ENCODE assay signal across 8 cellular contexts in genomic region chr15:32718822-32719716, GRCh38. TPM values are rescaled to one million over a fixed set of nuclear protein-coding genes. Genes with fewer than 3 reads are reported as not detected.
DNase-seq lines count a peak whose midpoint lies in the region; ATAC-seq and TF ChIP-seq lines count a peak whose summit lies in the region.

No MANE protein-coding gene starts in this region.

- H2AFZ ChIP-seq in GM23338: peak overlapping the region; percentile 90
- H2AFZ ChIP-seq in hepatocyte: peak overlapping the region; percentile 45

- 0 out of 3 replicates have a peak, but pooled peaks cover 2% of the 10 kb centered on the region for H3K9me3 Mint-ChIP-seq in GM23338
- H3K9me3 Mint-ChIP-seq in activated CD4-positive, alpha-beta memory T cell treated with anti-CD3 and anti-CD28 coated beads for 36 hours: no peaks in the 10 kb centered on the region

- TF ChIP-seq EP300 in sigmoid colon (IDR thresholded peaks at IDR 0.05): no peak

- 3% methylated on average over 67 of the region's 70 CpGs for WGBS in hepatocyte (ENCODE audit: low lambda C conversion rate, missing lambda C conversion rate)
- 4% methylated on average over 70 of the region's 70 CpGs for WGBS in sigmoid colon, 2 donors

- no peak overlapping the region for H3K27ac Mint-ChIP-seq in GM23338
- no peak overlapping the region for H3K27ac Mint-ChIP-seq in activated CD4-positive, alpha-beta memory T cell treated with anti-CD3 and anti-CD28 coated beads for 36 hours

- no peak for TF ChIP-seq CTCF in GM23338 (conservative IDR thresholded peaks at IDR 0.05; ENCODE audit: low read depth in 2 of 2)
- no peak for TF ChIP-seq CTCF in WI38 (IDR thresholded peaks at IDR 0.05; ENCODE audit: low read depth, low read length)
- TF ChIP-seq CTCF in hepatocyte (IDR thresholded peaks at IDR 0.05; ENCODE audit: poor library complexity): no peak
- TF ChIP-seq CTCF in sigmoid colon (IDR thresholded peaks at IDR 0.05): no peak

- POLR2A ChIA-PET in activated CD4-positive, alpha-beta memory T cell treated with anti-CD3 and anti-CD28 coated beads for 36 hours (lab: Charles Lee): no interaction called here

- peak overlapping the region; percentile 70 for H3K4me3 ChIP-seq in GM23338
- peak overlapping the region; percentile 86 for H3K4me3 ChIP-seq in WI38 (ENCODE audit: low read depth, low read length)
- peak overlapping the region; percentile 40 for H3K4me3 ChIP-seq in hepatocyte
- peak overlapping the region; percentile 22 to 53 (median 42) for H3K4me3 ChIP-seq in sigmoid colon

- no peak for TF ChIP-seq POLR2A in sigmoid colon (IDR thresholded peaks at IDR 0.05)

- peak; percentile 39 for ATAC-seq in GM23338
- ATAC-seq in GM19328 (IDR thresholded peaks at IDR 0.05; ENCODE audit: unreplicated experiment): no peak
- ATAC-seq in HG02588 (IDR thresholded peaks at IDR 0.05; ENCODE audit: unreplicated experiment): no peak

- H4K20me1 ChIP-seq in GM23338 (replicated peaks; ENCODE audit: insufficient read depth) (no peaks in the 10 kb centered on the region), hepatocyte (ENCODE audit: insufficient read depth, poor library complexity, severe bottlenecking) (no peaks in the 10 kb centered on the region)

- H3K9me2 ChIP-seq in GM23338 (ENCODE audit: insufficient read depth) (no peaks in the 10 kb centered on the region), hepatocyte (replicated peaks; ENCODE audit: insufficient read depth) (no peaks in the 10 kb centered on the region)

- H3K79me2 ChIP-seq in GM23338 (replicated peaks; ENCODE audit: insufficient read depth) (no peaks in the 10 kb centered on the region), hepatocyte (no peaks in the 10 kb centered on the region)

- H3K9me3 ChIP-seq in hepatocyte (ENCODE audit: low read depth) (no peaks in the 10 kb centered on the region), sigmoid colon (no peaks in the 10 kb centered on the region)

- H3K27me3 ChIP-seq in GM23338 (ENCODE audit: insufficient read depth) (peaks cover 88% of the 10 kb centered on the region), hepatocyte (peaks cover 90% of the 10 kb centered on the region), sigmoid colon (peaks cover 15 to 58% (median 45%) of the 10 kb centered on the region in 3 donors)

- H3K4me2 ChIP-seq in GM23338: peak overlapping the region; percentile 88
- H3K4me2 ChIP-seq in hepatocyte: peak overlapping the region; percentile 80

- intact Hi-C loops in sigmoid colon (cut with DNase I): no loop called here
- intact Hi-C loops in activated CD4-positive, alpha-beta memory T cell treated with anti-CD3 and anti-CD28 coated beads for 36 hours (cut with micrococcal nuclease): no loop called here

- no peaks in the 10 kb centered on the region; the same call in 2 of the 3 replicates for H3K36me3 Mint-ChIP-seq in GM23338 (ENCODE audit: low read depth)
- no peaks in the 10 kb centered on the region for H3K36me3 Mint-ChIP-seq in activated CD4-positive, alpha-beta memory T cell treated with anti-CD3 and anti-CD28 coated beads for 36 hours

- peak overlapping the region; percentile 63 for H3K4me3 Mint-ChIP-seq in GM23338
- no peak overlapping the region for H3K4me3 Mint-ChIP-seq in activated CD4-positive, alpha-beta memory T cell treated with anti-CD3 and anti-CD28 coated beads for 36 hours

- peaks cover 56% of the 10 kb centered on the region for H3K27me3 Mint-ChIP-seq in GM23338 (ENCODE audit: insufficient read depth, low read depth, poor library complexity)
- peaks cover 69% of the 10 kb centered on the region for H3K27me3 Mint-ChIP-seq in activated CD4-positive, alpha-beta memory T cell treated with anti-CD3 and anti-CD28 coated beads for 36 hours

- peak; percentile 63 for DNase-seq in GM23338 (ENCODE audit: low spot score)
- peak; percentile 19 for DNase-seq in hepatocyte (ENCODE audit: low spot score)
- DNase-seq in sigmoid colon: peak; percentile 62
- no peak for DNase-seq in activated CD4-positive, alpha-beta memory T cell treated with anti-CD3 and anti-CD28 coated beads for 36 hours
- no peak for DNase-seq in NOMO-1 treated with dmso at 0.1 percent for 144 hours (lab: John Stamatoyannopoulos, UW; ENCODE audit: unreplicated experiment)

- peaks cover 26% of the 10 kb centered on the region for H3K4me1 ChIP-seq in GM23338 (ENCODE audit: insufficient read depth)
- H3K4me1 ChIP-seq in hepatocyte (ENCODE audit: insufficient read depth): peaks cover 9% of the 10 kb centered on the region
- peaks cover 0 to 24% (median 16%) of the 10 kb centered on the region in 4 donors for H3K4me1 ChIP-seq in sigmoid colon

- peaks cover 22% of the 10 kb centered on the region for H3K4me1 Mint-ChIP-seq in GM23338
- H3K4me1 Mint-ChIP-seq in activated CD4-positive, alpha-beta memory T cell treated with anti-CD3 and anti-CD28 coated beads for 36 hours (ENCODE audit: low read depth): peaks cover 27% of the 10 kb centered on the region

- no peaks in the 10 kb centered on the region for H3K36me3 ChIP-seq in GM23338 (ENCODE audit: insufficient read depth)
- no peaks in the 10 kb centered on the region for H3K36me3 ChIP-seq in hepatocyte (replicated peaks; ENCODE audit: insufficient read depth, low read depth)
- H3K36me3 ChIP-seq in sigmoid colon: no peaks in the 10 kb centered on the region

- CTCF ChIA-PET in activated CD4-positive, alpha-beta memory T cell treated with anti-CD3 and anti-CD28 coated beads for 36 hours (lab: Charles Lee): no interaction called here

- H3F3A ChIP-seq in GM23338 (replicated peaks; ENCODE audit: low read depth): no peaks in the 10 kb centered on the region; the same call in 1 of the 2 replicates

- H3K27ac ChIP-seq in GM23338 (ENCODE audit: low read depth) (no peak overlapping the region), hepatocyte (no peak overlapping the region), sigmoid colon (peak overlapping the region; percentile 20 to 84 (median 70))

TF ChIP-seq in GM23338, 12 proteins besides CTCF, POLR2A, EP300 and RAD21:
- TF ChIP-seq CREB1 (CRISPR knock-in tag; IDR thresholded peaks at IDR 0.05; ENCODE audit: low read depth) (no peak), EZH2 (IDR thresholded peaks at IDR 0.05; ENCODE audit: low read depth, unreplicated experiment) (peak; percentile 82), REST (IDR thresholded peaks at IDR 0.05; ENCODE audit: unreplicated experiment) (no peak), EZH2phosphoT487 (IDR thresholded peaks at IDR 0.05; ENCODE audit: unreplicated experiment) (peak; percentile 1)

RNA-seq across cellular contexts. Expression of gene GREM1, which starts 1.3 kb away (rescaled TPM):
- total RNA-seq in GM23338 (2014; rRNA removed; shearing (Covaris generic)): 0.12 and 1.0 TPM in 2 replicates
- polyA plus RNA-seq in GM23338 (2016; fragmentation: Nextera tagmentation; extraction: Ambion mirVana) (0.21 and 0.27 TPM in 2 replicates), hepatocyte (1.5 and 3.1 TPM in 2 replicates), sigmoid colon (10 to 100 TPM in 2 of 3 donors, 1 to 10 TPM in 1; 2.5 to 33.2 (median 16.2) TPM)
- total RNA-seq in hepatocyte (4.5 and 5.7 TPM in 2 replicates), sigmoid colon (10 to 100 TPM; 16.4 to 30.4 (median 26.3) TPM)
- total RNA-seq in activated CD4-positive, alpha-beta memory T cell treated with anti-CD3 and anti-CD28 coated beads for 36 hours: not detected

Comparison
In these comparisons a context has a peak if more than half of its experiments do, and no peak if none do; other contexts are left out.
1. DNase-seq: peak in GM23338 (single experiment), hepatocyte (single experiment) and sigmoid colon (single experiment); none in activated CD4-positive, alpha-beta memory T cell treated with anti-CD3 and anti-CD28 coated beads for 36 hours (single experiment) and NOMO-1 treated with dmso at 0.1 percent for 144 hours (single experiment).
2. H3K27ac ChIP-seq: peak in sigmoid colon (4 of 4); none in GM23338 (single experiment) and hepatocyte (single experiment).
3. Peak in every context shown above with its lines, with median percentiles within 50 percentile points of each other: H3K4me3 ChIP-seq.